ENCODE assay signal across 11 cellular contexts in the genomic region with DNA sequence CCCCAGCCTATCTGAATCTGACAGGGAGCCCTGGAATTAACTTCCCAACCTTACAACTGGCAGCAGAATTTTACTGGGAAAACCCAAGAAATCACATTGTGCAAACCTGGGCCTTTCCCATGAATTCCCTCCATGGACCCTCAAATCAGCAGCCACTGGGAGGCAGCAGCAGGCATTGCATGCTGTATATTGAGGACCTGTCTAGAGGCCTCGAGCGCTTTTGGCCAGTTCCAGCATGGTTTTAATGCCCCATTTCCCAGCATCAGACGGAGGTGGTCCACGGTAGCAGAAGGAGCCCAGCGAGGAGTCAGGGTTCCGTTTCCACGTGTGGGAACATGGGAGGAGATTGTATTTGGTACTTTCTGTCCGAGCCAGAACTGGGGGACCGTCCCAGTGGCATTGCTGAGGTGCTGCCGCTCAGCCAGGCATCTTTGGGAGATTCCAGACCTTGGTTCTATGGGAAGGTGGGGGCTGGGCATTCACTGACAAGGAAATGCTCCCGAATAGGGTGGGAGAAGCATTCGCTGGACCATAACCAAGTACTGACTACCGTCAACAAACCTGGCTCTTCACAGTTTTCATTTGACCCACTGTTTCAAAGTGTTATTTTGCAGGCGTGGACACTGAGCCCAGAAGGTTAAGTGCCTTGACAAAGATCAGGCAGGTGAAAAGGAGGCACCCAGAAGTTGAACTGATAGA. TPM values are rescaled to one million over a fixed set of nuclear protein-coding genes. Genes with fewer than 3 reads are reported as not detected.
DNase-seq lines count a peak whose midpoint lies in the region; TF ChIP-seq lines count a peak whose summit lies in the region.
"Had no signal": no experiment of that assay in that cellular context is flagged by ENCODE, and none has a peak within 500 bp of the region (broad histone marks: within the 10 kb centered on the region; RNA-seq: fewer than 3 reads in every experiment).

No MANE protein-coding gene starts in this region.

- H3K18ac ChIP-seq in mesendoderm (ENCODE audit: low read length) = no peak overlapping the region

- no peak overlapping the region for H4K8ac ChIP-seq in mesendoderm (ENCODE audit: low read depth, low read length)

- no peak overlapping the region for H3K4ac ChIP-seq in mesendoderm (ENCODE audit: low read depth, low read length)

- no peak overlapping the region for H3K27ac ChIP-seq in mesendoderm (ENCODE audit: low read depth, low read length)
- no peak overlapping the region for H3K27ac ChIP-seq in colonic mucosa
- H3K27ac ChIP-seq: ovary had no signal

- H3K4me2 ChIP-seq in mesendoderm (ENCODE audit: low read length) = no peak overlapping the region

- H2BK15ac ChIP-seq in mesendoderm (replicated peaks; ENCODE audit: low read depth) = no peak overlapping the region

- no peak overlapping the region for H3K23ac ChIP-seq in mesendoderm (ENCODE audit: low read length)

- no peak overlapping the region for H2BK120ac ChIP-seq in mesendoderm (ENCODE audit: low read depth, low read length)

- no peak overlapping the region for H2AK5ac ChIP-seq in mesendoderm (ENCODE audit: low read length)

- no peaks in the 10 kb centered on the region for H3K36me3 ChIP-seq in mesendoderm (ENCODE audit: control insufficient read depth, insufficient read depth, low read length)
- no peaks in the 10 kb centered on the region for H3K36me3 ChIP-seq in colonic mucosa
- H3K36me3 ChIP-seq: ovary had no signal

- H4K5ac ChIP-seq in mesendoderm (ENCODE audit: low read length) = no peak overlapping the region

- H3K9ac ChIP-seq in mesendoderm (ENCODE audit: low read length) (no peak overlapping the region), colonic mucosa (ENCODE audit: low read depth in 2 of 2, low read length in 2 of 2) (no peak overlapping the region)

- H3K9me3 ChIP-seq in colonic mucosa = no peaks in the 10 kb centered on the region
- H3K9me3 ChIP-seq: ovary had no signal

- no peak overlapping the region for H3K4me3 ChIP-seq in mesendoderm (ENCODE audit: low read length)
- no peak overlapping the region for H3K4me3 ChIP-seq in colonic mucosa
- H3K4me3 ChIP-seq: ovary had no signal

- TF ChIP-seq CTCF in LNCAP (IDR thresholded peaks at IDR 0.05) = peak; percentile 19; the same call in 1 of the 2 replicates
- TF ChIP-seq CTCF in colonic mucosa (IDR thresholded peaks at IDR 0.05) = no peak

- intact Hi-C loops in colonic mucosa (cut with DNase I) = no loop called here

- H3K27me3 ChIP-seq in mesendoderm (ENCODE audit: insufficient read depth, low read length, poor library complexity) = no peaks in the 10 kb centered on the region
- H3K27me3 ChIP-seq in colonic mucosa = no peaks in the 10 kb centered on the region
- H3K27me3 ChIP-seq: ovary had no signal

- peaks cover 2% of the 10 kb centered on the region for H3K4me1 ChIP-seq in mesendoderm (ENCODE audit: control insufficient read depth, low read depth, low read length)
- H3K4me1 ChIP-seq in colonic mucosa = no peaks in the 10 kb centered on the region

- H2BK5ac ChIP-seq in mesendoderm (ENCODE audit: low read length) = no peak overlapping the region

- no peaks in the 10 kb centered on the region for H3K79me2 ChIP-seq in mesendoderm (ENCODE audit: control insufficient read depth, insufficient read depth, low read length)

- H3K79me1 ChIP-seq in mesendoderm (ENCODE audit: low read length) = no peaks in the 10 kb centered on the region

- no peak overlapping the region for H3K56ac ChIP-seq in mesendoderm (ENCODE audit: low read length)

- WGBS in mesendoderm (ENCODE audit: extremely low coverage, insufficient coverage, low lambda C conversion rate) = no CpG with 5 or more reads among the region's 14 CpGs

- peak; percentile 91 for DNase-seq in DMS53 (lab: John Stamatoyannopoulos, UW)
- DNase-seq in astrocyte of the hippocampus (ENCODE audit: low read depth, low spot score) = peak; percentile 33
- peak; percentile 66 for DNase-seq in mesendoderm
- DNase-seq in retina = no peak
- no peak for DNase-seq in colonic mucosa
- DNase-seq in activated CD4-positive, CD25-positive, alpha-beta regulatory T cell treated with anti-CD3 and anti-CD28 coated beads, Interleukin-2, amount 50 U/mL, for 72 hours = no peak
- DNase-seq in HK-2 (ENCODE audit: unreplicated experiment) = no peak
- DNase-seq: activated CD8-positive, alpha-beta T cell treated with anti-CD3 and anti-CD28 coated beads, Interleukin-2, amount 10 ng/mL, durations not matched to agents 7 days and 5 days had no signal

RNA-seq across cellular contexts. Expression of a gene that starts 15.9 kb away (rescaled TPM):
- polyA plus RNA-seq in mesendoderm (2013, experiment 1 of 2) = 0.03 TPM
- polyA plus RNA-seq in mesendoderm (2013, experiment 2 of 2) = 0.03 TPM
- total RNA-seq in colonic mucosa = 1 to 10 TPM; 1.1 to 1.4 TPM
- total RNA-seq: bronchial epithelial cell had no signal

Comparison
In these comparisons a context has a peak if more than half of its experiments do, and no peak if none do; other contexts are left out.
1. DNase-seq: peak in DMS53 (single experiment), astrocyte of the hippocampus (single experiment) and mesendoderm (single experiment); none in retina (single experiment), colonic mucosa (single experiment), activated CD4-positive, CD25-positive, alpha-beta regulatory T cell treated with anti-CD3 and anti-CD28 coated beads, Interleukin-2, amount 50 U/mL, for 72 hours (single experiment) and HK-2 (single experiment).